Comparison of ENCODE assay signal across 15 cellular contexts in genomic region chr1:12464028-12464427, GRCh38.
DNase-seq lines count a peak whose midpoint lies in the region; ATAC-seq, FAIRE-seq and TF ChIP-seq lines count a peak whose summit lies in the region.
"Had no signal": no experiment of that assay in that cellular context is flagged by ENCODE, and none has a peak within 500 bp of the region (broad histone marks: within the 10 kb centered on the region; RNA-seq: fewer than 3 reads in every experiment).

No MANE protein-coding gene starts in this region.

- POLR2A ChIA-PET in RWPE1 (lab: Yijun Ruan, JAX; ENCODE audit: low non-redundant PET) = no interaction called here

- DNase-seq in AG10803 (ENCODE audit: low read depth) (peak; percentile 52), brain microvascular endothelial cell (no peak), left kidney (ENCODE audit: low read depth, low spot score) (peak; percentile 35), gastrocnemius medialis (peak; percentile 47 to 59), foreskin fibroblast (no peak), COR-L47 (lab: John Stamatoyannopoulos, UW) (no peak), frontal cortex (ENCODE audit: low spot score in 2 of 2) (no peak), RWPE1 (ENCODE audit: low spot score) (no peak)
- DNase-seq: Calu3, mesendoderm, occipital lobe, testis had no signal

- peak overlapping the region; percentile 94 for H3K27ac ChIP-seq in brain microvascular endothelial cell
- peak overlapping the region; percentile 67 to 89 (median 81) for H3K27ac ChIP-seq in gastrocnemius medialis
- H3K27ac ChIP-seq in RWPE1 = no peak overlapping the region
- H3K27ac ChIP-seq: SJSA1, testis had no signal

- no peak for TF ChIP-seq POLR2A in gastrocnemius medialis (IDR thresholded peaks at IDR 0.05)

- CTCF ChIA-PET in RWPE1 (lab: Yijun Ruan, JAX) = no interaction called here

- peaks cover 58 to 64% of the 10 kb centered on the region in 2 donors for H3K4me1 ChIP-seq in gastrocnemius medialis

- H3K27me3 ChIP-seq in brain microvascular endothelial cell (replicated peaks) = no peaks in the 10 kb centered on the region
- H3K27me3 ChIP-seq in gastrocnemius medialis = no peaks in the 10 kb centered on the region
- H3K27me3 ChIP-seq: SJSA1, testis had no signal

- no peak overlapping the region for H3K4me3 ChIP-seq in AG10803 (ENCODE audit: low read length)
- no peak overlapping the region for H3K4me3 ChIP-seq in brain microvascular endothelial cell (ENCODE audit: low read depth, low read length)
- H3K4me3 ChIP-seq in gastrocnemius medialis = no peak overlapping the region
- H3K4me3 ChIP-seq in foreskin fibroblast (ENCODE audit: low read depth in 1 of 2, low read length in 2 of 2) = no peak overlapping the region
- H3K4me3 ChIP-seq: A549, SJSA1, testis had no signal

- no peaks in the 10 kb centered on the region for H3K9me3 ChIP-seq in gastrocnemius medialis
- H3K9me3 ChIP-seq: A549, SJSA1, testis had no signal

- H3K36me3 ChIP-seq in brain microvascular endothelial cell (replicated peaks) (peaks cover 5% of the 10 kb centered on the region), gastrocnemius medialis (no peaks in the 10 kb centered on the region)

- in situ Hi-C loops in brain microvascular endothelial cell (cut with HindIII; ENCODE audit: low pct_ligation_motif_present, low sequenced_read_pairs) (no loop called here), gastrocnemius medialis (cut with MboI; ENCODE audit: low sequenced_read_pairs in 4 of 4) (no loop called here)

- FAIRE-seq in frontal cortex (lab: Jason Lieb, UNC) = no peak
- FAIRE-seq: A549, GM18507 had no signal

- intact Hi-C loops in gastrocnemius medialis (cut with DNase I; ENCODE audit: low total_unique reads) = loop anchor here (5.0 kb wide), 1 partner anchor 133 kb away; no protein-coding TSS in a partner anchor

- ATAC-seq in gastrocnemius medialis = peak; percentile 60 to 79
- ATAC-seq: A549 had no signal

- TF ChIP-seq CTCF in AG10803 (conservative IDR thresholded peaks at IDR 0.05; ENCODE audit: low read length) = no peak
- TF ChIP-seq CTCF in brain microvascular endothelial cell (IDR thresholded peaks at IDR 0.05; ENCODE audit: low read depth, low read length, missing control alignments) = no peak
- TF ChIP-seq CTCF in gastrocnemius medialis (IDR thresholded peaks at IDR 0.05 in 4 of 5, conservative IDR thresholded peaks at IDR 0.05 in 1 of 5) = no peak
- TF ChIP-seq CTCF in foreskin fibroblast (IDR thresholded peaks at IDR 0.05; ENCODE audit: low read depth, low read length) = no peak
- no peak for TF ChIP-seq CTCF in RWPE1 (conservative IDR thresholded peaks at IDR 0.05; ENCODE audit: low read depth)

Comparison
In these comparisons a context has a peak if more than half of its experiments do, and no peak if none do; other contexts are left out.
1. DNase-seq: peak in AG10803 (single experiment), left kidney (single experiment) and gastrocnemius medialis (2 of 2); none in brain microvascular endothelial cell (single experiment), foreskin fibroblast (0 of 2), COR-L47 (single experiment), frontal cortex (0 of 2) and RWPE1 (single experiment).